19 cellular contexts compared by ENCODE assay signal in the genomic region with DNA sequence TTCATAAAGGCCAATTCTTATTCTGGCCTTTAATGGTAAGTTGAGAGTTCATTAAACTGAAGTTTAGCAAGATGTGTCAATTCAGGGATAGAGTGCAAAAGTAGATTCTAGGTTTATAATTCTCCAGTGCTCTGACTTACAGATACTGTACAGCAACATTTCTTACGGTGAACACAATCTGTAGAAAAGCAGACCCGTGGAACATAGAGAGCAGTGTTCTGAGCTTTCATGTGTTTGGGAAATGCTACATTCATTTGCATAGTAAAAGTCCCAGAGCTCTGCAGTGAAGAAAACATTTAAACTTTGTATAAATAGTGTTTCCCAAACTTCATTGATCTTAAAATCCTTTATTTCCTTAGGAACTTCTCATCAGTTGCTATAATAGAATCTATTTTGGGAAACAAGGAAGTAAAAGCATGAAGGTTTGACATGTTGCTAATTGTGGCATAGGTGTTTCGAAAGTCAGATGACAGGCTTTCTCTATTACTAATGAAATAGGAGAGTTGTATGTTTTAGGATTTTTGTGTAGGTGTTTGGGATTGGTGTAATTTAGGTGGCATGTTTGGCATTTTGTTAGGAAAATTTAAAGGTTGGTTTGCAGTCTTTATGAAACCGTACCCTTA.
A peak's percentile ranks its signal among the peaks of the same experiment; 100 is the strongest.
DNase-seq lines count a peak whose midpoint lies in the region; ATAC-seq and TF ChIP-seq lines count a peak whose summit lies in the region.
"Had no signal": no experiment of that assay in that cellular context is flagged by ENCODE, and none has a peak within 500 bp of the region (broad histone marks: within the 10 kb centered on the region; RNA-seq: fewer than 3 reads in every experiment).

No MANE protein-coding gene starts in this region.

- no peak for TF ChIP-seq CTCF in GM06990 (IDR thresholded peaks at IDR 0.05; ENCODE audit: insufficient read depth, low read length, poor library complexity, severe bottlenecking)

- no peak overlapping the region for H3K4me3 Mint-ChIP-seq in activated T-helper 2 cell treated with anti-CD3 and anti-CD28 coated beads, Interferon-gamma antibody, Interleukin-2, Interleukin-4, amounts not matched to agents 10 μg/mL and 5 μg/mL and 100 μg/mL, durations not matched to agents 14 hours and 24 hours and 36 hours (ENCODE audit: low read depth)
- H3K4me3 Mint-ChIP-seq: activated naive CD8-positive, alpha-beta T cell treated with anti-CD3 and anti-CD28 coated beads for 36 hours; neural crest cell had no signal

- H3K36me3 Mint-ChIP-seq in activated T-helper 2 cell treated with anti-CD3 and anti-CD28 coated beads, Interferon-gamma antibody, Interleukin-2, Interleukin-4, amounts not matched to agents 10 μg/mL and 5 μg/mL and 100 μg/mL, durations not matched to agents 14 hours and 24 hours and 36 hours (ENCODE audit: low read depth) = no peaks in the 10 kb centered on the region
- H3K36me3 Mint-ChIP-seq: activated naive CD8-positive, alpha-beta T cell treated with anti-CD3 and anti-CD28 coated beads for 36 hours had no signal

- no peaks in the 10 kb centered on the region for H3K27me3 Mint-ChIP-seq in activated T-helper 2 cell treated with anti-CD3 and anti-CD28 coated beads, Interferon-gamma antibody, Interleukin-2, Interleukin-4, amounts not matched to agents 10 μg/mL and 5 μg/mL and 100 μg/mL, durations not matched to agents 14 hours and 24 hours and 36 hours (ENCODE audit: low read depth)
- H3K27me3 Mint-ChIP-seq: activated naive CD8-positive, alpha-beta T cell treated with anti-CD3 and anti-CD28 coated beads for 36 hours had no signal

- H3K4me1 Mint-ChIP-seq in activated T-helper 2 cell treated with anti-CD3 and anti-CD28 coated beads, Interferon-gamma antibody, Interleukin-2, Interleukin-4, amounts not matched to agents 10 μg/mL and 5 μg/mL and 100 μg/mL, durations not matched to agents 14 hours and 24 hours and 36 hours (ENCODE audit: low read depth) = no peaks in the 10 kb centered on the region
- H3K4me1 Mint-ChIP-seq: activated naive CD8-positive, alpha-beta T cell treated with anti-CD3 and anti-CD28 coated beads for 36 hours had no signal

- H3K27me3 ChIP-seq in GM06990 (replicated peaks; ENCODE audit: control insufficient read depth, insufficient read depth, low read length) = no peaks in the 10 kb centered on the region

- ATAC-seq in GM18868 (IDR thresholded peaks at IDR 0.05; ENCODE audit: unreplicated experiment) (peak; percentile 76), HG02938 (IDR thresholded peaks at IDR 0.05; ENCODE audit: unreplicated experiment) (peak; percentile 49)
- ATAC-seq: lower lobe of right lung had no signal

- H3K27ac Mint-ChIP-seq in activated T-helper 2 cell treated with anti-CD3 and anti-CD28 coated beads, Interferon-gamma antibody, Interleukin-2, Interleukin-4, amounts not matched to agents 10 μg/mL and 5 μg/mL and 100 μg/mL, durations not matched to agents 14 hours and 24 hours and 36 hours = no peak overlapping the region
- H3K27ac Mint-ChIP-seq: activated naive CD8-positive, alpha-beta T cell treated with anti-CD3 and anti-CD28 coated beads for 36 hours had no signal

- H3K9me3 Mint-ChIP-seq in activated T-helper 2 cell treated with anti-CD3 and anti-CD28 coated beads, Interferon-gamma antibody, Interleukin-2, Interleukin-4, amounts not matched to agents 10 μg/mL and 5 μg/mL and 100 μg/mL, durations not matched to agents 14 hours and 24 hours and 36 hours = peaks cover 15% of the 10 kb centered on the region

- no peaks in the 10 kb centered on the region for H3K36me3 ChIP-seq in GM06990 (ENCODE audit: control insufficient read depth, insufficient read depth, low read length)
- H3K36me3 ChIP-seq: lower lobe of right lung had no signal

- intact Hi-C loops in activated T-helper 2 cell treated with anti-CD3 and anti-CD28 coated beads, Interferon-gamma antibody, Interleukin-2, Interleukin-4, amounts not matched to agents 10 μg/mL and 5 μg/mL and 100 μg/mL, durations not matched to agents 14 hours and 24 hours and 36 hours (cut with micrococcal nuclease) = no loop called here

- DNase-seq in GM06990 (ENCODE audit: extremely low read depth, insufficient read length) = peak; percentile 13
- peak; percentile 54 for DNase-seq in SKM-1 (lab: John Stamatoyannopoulos, UW; ENCODE audit: unreplicated experiment)
- DNase-seq in inferior parietal cortex (ENCODE audit: extremely low spot score) = no peak
- DNase-seq in activated T-helper 2 cell treated with anti-CD3 and anti-CD28 coated beads, Interferon-gamma antibody, Interleukin-2, Interleukin-4, amounts not matched to agents 10 μg/mL and 5 μg/mL and 100 μg/mL, durations not matched to agents 14 hours and 24 hours and 36 hours (ENCODE audit: low spot score) = no peak
- no peak for DNase-seq in NCI-H69 (lab: John Stamatoyannopoulos, UW)
- no peak for DNase-seq in OCI-M1 (lab: John Stamatoyannopoulos, UW)
- DNase-seq: activated naive CD8-positive, alpha-beta T cell treated with anti-CD3 and anti-CD28 coated beads for 36 hours; C1 segment of cervical spinal cord; effector CD4-positive, alpha-beta T cell; EL; foreskin melanocyte; lower lobe of right lung; NCI-H2029 treated with DMSO at 0.1 percent for 48 hours; posterior cingulate gyrus; substantia nigra; T-helper 9 cell had no signal

- H3K4me3 ChIP-seq in GM06990 (replicated peaks; ENCODE audit: low read depth, low read length) = no peak overlapping the region
- H3K4me3 ChIP-seq: lower lobe of right lung had no signal

Comparison
In these comparisons a context has a peak if more than half of its experiments do, and no peak if none do; other contexts are left out.
1. DNase-seq: peak in GM06990 (single experiment) and SKM-1 (single experiment); none in inferior parietal cortex (single experiment), activated T-helper 2 cell treated with anti-CD3 and anti-CD28 coated beads, Interferon-gamma antibody, Interleukin-2, Interleukin-4, amounts not matched to agents 10 μg/mL and 5 μg/mL and 100 μg/mL, durations not matched to agents 14 hours and 24 hours and 36 hours (single experiment), NCI-H69 (single experiment) and OCI-M1 (single experiment).